18 cellular contexts compared by ENCODE assay signal in genomic region chr9:125854553-125855275, GRCh38.
DNase-seq lines count a peak whose midpoint lies in the region; ATAC-seq, FAIRE-seq and TF ChIP-seq lines count a peak whose summit lies in the region.
"Had no signal": no experiment of that assay in that cellular context is flagged by ENCODE, and none has a peak within 500 bp of the region (broad histone marks: within the 10 kb centered on the region; RNA-seq: fewer than 3 reads in every experiment).

No MANE protein-coding gene starts in this region.

- H3K27me3 ChIP-seq in BJ (ENCODE audit: control insufficient read depth, insufficient read depth, low read length) = no peaks in the 10 kb centered on the region
- no peaks in the 10 kb centered on the region for H3K27me3 ChIP-seq in effector memory CD4-positive, alpha-beta T cell (replicated peaks; ENCODE audit: control insufficient read depth, insufficient read depth, low read length, poor library complexity, severe bottlenecking)
- H3K27me3 ChIP-seq: right atrium auricular region, transverse colon had no signal

- FAIRE-seq in GM12892 (lab: Jason Lieb, UNC) (peak; percentile 78), RCC 7860 (lab: Jason Lieb, UNC) (no peak)

- DNase-seq in BJ (ENCODE audit: low read depth) (peak; percentile 49), GM12892 (ENCODE audit: insufficient read length) (no peak), RCC 7860 (ENCODE audit: low spot score) (peak; percentile 39), fibroblast of the aortic adventitia (ENCODE audit: low read depth) (peak; percentile 51), GM20000 (ENCODE audit: low spot score) (no peak), T-helper 9 cell (no peak)
- DNase-seq in effector memory CD4-positive, alpha-beta T cell = no peak
- DNase-seq: activated naive CD4-positive, alpha-beta T cell treated with anti-CD3 and anti-CD28 coated beads, Interleukin-2, amount 10 ng/mL, durations not matched to agents 7 days and 5 days; cerebellar nuclear complex; GOT3; hypothalamus; left ventricle myocardium superior; NCI-H1105; stimulated activated CD4-positive, alpha-beta T cell treated with anti-CD3 and anti-CD28 coated beads, Interleukin-2, amount 100 ng/mL, for 24 hours; transverse colon had no signal

- CTCF ChIA-PET in BJ (lab: Yijun Ruan, JAX) = interaction anchor here (0.8 kb wide), 1 partner anchor 11 kb away, joined by 3 read pairs; no protein-coding TSS in a partner anchor

- TF ChIP-seq CTCF in BJ (IDR thresholded peaks at IDR 0.05; ENCODE audit: insufficient read depth, low read depth, low read length) = no peak
- no peak for TF ChIP-seq CTCF in fibroblast of the aortic adventitia (IDR thresholded peaks at IDR 0.05; ENCODE audit: insufficient read depth, low read length)
- no peak for TF ChIP-seq CTCF in GM20000 (IDR thresholded peaks at IDR 0.05; ENCODE audit: extremely low read depth, missing control alignments)

- TF ChIP-seq POLR2A in GM12892 (IDR thresholded peaks at IDR 0.05; ENCODE audit: low read depth, low read length) = no peak

- ATAC-seq in HG02571 (IDR thresholded peaks at IDR 0.05; ENCODE audit: unreplicated experiment) = no peak
- ATAC-seq: left ventricle myocardium superior had no signal

- H3K4me3 ChIP-seq in BJ (ENCODE audit: low read depth, low read length) (no peak overlapping the region), fibroblast of the aortic adventitia (ENCODE audit: low read depth, low read length) (no peak overlapping the region)
- no peak overlapping the region for H3K4me3 ChIP-seq in effector memory CD4-positive, alpha-beta T cell (ENCODE audit: insufficient read depth, low read depth, low read length, poor library complexity, severe bottlenecking)
- H3K4me3 ChIP-seq: right atrium auricular region, transverse colon had no signal

- no peaks in the 10 kb centered on the region for H3K36me3 ChIP-seq in BJ (ENCODE audit: control insufficient read depth, insufficient read depth, low read length)
- H3K36me3 ChIP-seq in effector memory CD4-positive, alpha-beta T cell (ENCODE audit: control insufficient read depth, insufficient read depth, low read length) = no peaks in the 10 kb centered on the region
- H3K36me3 ChIP-seq: right atrium auricular region, transverse colon had no signal

- no peaks in the 10 kb centered on the region for H3K9me3 ChIP-seq in effector memory CD4-positive, alpha-beta T cell (ENCODE audit: control insufficient read depth, low read length)
- H3K9me3 ChIP-seq: right atrium auricular region, transverse colon had no signal

- POLR2A ChIA-PET in BJ (lab: Charles Lee) = no interaction called here

- no peak overlapping the region for H3K27ac ChIP-seq in effector memory CD4-positive, alpha-beta T cell (ENCODE audit: insufficient read depth, low read length, poor library complexity, severe bottlenecking)
- H3K27ac ChIP-seq: right atrium auricular region, transverse colon, VCaP had no signal

- no peaks in the 10 kb centered on the region for H3K4me1 ChIP-seq in effector memory CD4-positive, alpha-beta T cell (ENCODE audit: control insufficient read depth, insufficient read depth, low read length, poor library complexity, severe bottlenecking)

Comparison
In these comparisons a context has a peak if more than half of its experiments do, and no peak if none do; other contexts are left out.
1. DNase-seq: peak in BJ (single experiment), RCC 7860 (single experiment) and fibroblast of the aortic adventitia (single experiment); none in GM12892 (single experiment), GM20000 (single experiment), effector memory CD4-positive, alpha-beta T cell (0 of 3) and T-helper 9 cell (single experiment).